In genomic region chr17:71283486-71283885, GRCh38 we compare ENCODE assay signal across 35 cellular contexts.
DNase-seq lines count a peak whose midpoint lies in the region; ATAC-seq, FAIRE-seq and TF ChIP-seq lines count a peak whose summit lies in the region.
"Had no signal": no experiment of that assay in that cellular context is flagged by ENCODE, and none has a peak within 500 bp of the region (broad histone marks: within the 10 kb centered on the region; RNA-seq: fewer than 3 reads in every experiment).

No MANE protein-coding gene starts in this region.

- H3K9me3 Mint-ChIP-seq in activated naive CD4-positive, alpha-beta T cell treated with anti-CD3 and anti-CD28 coated beads for 36 hours: peaks cover 6% of the 10 kb centered on the region

- no peaks in the 10 kb centered on the region for H3K36me3 ChIP-seq in osteoblast (ENCODE audit: insufficient read depth, low read length)
- H3K36me3 ChIP-seq: BE2C; BLaER1; BLaER1 treated with 17β-estradiol and CSF1 and Interleukin-3, amounts not matched to agents 10 nM and 100 nM had no signal

- CTCF ChIA-PET in activated naive CD4-positive, alpha-beta T cell treated with anti-CD3 and anti-CD28 coated beads for 36 hours (lab: Charles Lee): no interaction called here

- no peak overlapping the region for H3K27ac Mint-ChIP-seq in activated naive CD4-positive, alpha-beta T cell treated with anti-CD3 and anti-CD28 coated beads for 36 hours
- H3K27ac Mint-ChIP-seq: B cell; CD14-positive monocyte; CD4-positive, alpha-beta memory T cell; CD4-positive, alpha-beta T cell; CD4-positive, CD25-positive, alpha-beta regulatory T cell; CD8-positive, alpha-beta memory T cell; CD8-positive, alpha-beta T cell had no signal

- TF ChIP-seq CTCF in osteoblast (IDR thresholded peaks at IDR 0.05; ENCODE audit: extremely low read depth, low read depth, low read length): no peak

- no peaks in the 10 kb centered on the region for H3K9me3 ChIP-seq in osteoblast (ENCODE audit: low read depth, low read length)
- H3K9me3 ChIP-seq: A549; BE2C; BLaER1; BLaER1 treated with 17β-estradiol and CSF1 and Interleukin-3, amounts not matched to agents 10 nM and 100 nM; Caco-2 had no signal

- peak; percentile 52 for DNase-seq in astrocyte of the hippocampus (ENCODE audit: low read depth, low spot score)
- no peak for DNase-seq in osteoblast (ENCODE audit: insufficient read length, low spot score, missing footprints)
- no peak for DNase-seq in sciatic nerve (ENCODE audit: low spot score)
- no peak for DNase-seq in urothelium cell line (ENCODE audit: low spot score)
- DNase-seq in activated naive CD4-positive, alpha-beta T cell treated with anti-CD3 and anti-CD28 coated beads for 36 hours: no peak
- DNase-seq: 8988T; ACHN; AML-193; BE2C; C1 segment of cervical spinal cord; Caco-2; Calu3; CD4-positive, alpha-beta memory T cell; CD4-positive, alpha-beta T cell; CD4-positive, CD25-positive, alpha-beta regulatory T cell; CD8-positive, alpha-beta memory T cell; CD8-positive, alpha-beta T cell; COR-L47; DMS 273 treated with DMSO at 0.1 percent for 48 hours; DMS153; DMS53; DMS79; DMS79 treated with DMSO at 0.1 percent for 48 hours; DND-41; EL had no signal

- H3K27ac ChIP-seq in osteoblast (ENCODE audit: low read depth, low read length): no peak overlapping the region
- H3K27ac ChIP-seq: 22Rv1; A549; BLaER1; BLaER1 treated with 17β-estradiol and CSF1 and Interleukin-3, amounts not matched to agents 10 nM and 100 nM; C4-2B had no signal

- peaks cover 4% of the 10 kb centered on the region for H3K4me1 ChIP-seq in osteoblast (ENCODE audit: insufficient read depth, low read length)
- H3K4me1 ChIP-seq: A549; BE2C; BLaER1; BLaER1 treated with 17β-estradiol and CSF1 and Interleukin-3, amounts not matched to agents 10 nM and 100 nM; Caco-2 had no signal

- H3K4me1 Mint-ChIP-seq in activated naive CD4-positive, alpha-beta T cell treated with anti-CD3 and anti-CD28 coated beads for 36 hours (ENCODE audit: low read depth): no peaks in the 10 kb centered on the region
- H3K4me1 Mint-ChIP-seq: B cell; CD14-positive monocyte; CD4-positive, alpha-beta memory T cell; CD4-positive, CD25-positive, alpha-beta regulatory T cell; CD8-positive, alpha-beta memory T cell had no signal

- no peaks in the 10 kb centered on the region for H3K27me3 Mint-ChIP-seq in activated naive CD4-positive, alpha-beta T cell treated with anti-CD3 and anti-CD28 coated beads for 36 hours (ENCODE audit: low read depth)
- H3K27me3 Mint-ChIP-seq: B cell; CD4-positive, alpha-beta memory T cell; CD4-positive, alpha-beta T cell; CD4-positive, CD25-positive, alpha-beta regulatory T cell had no signal

- no peak overlapping the region for H3K4me3 ChIP-seq in osteoblast (ENCODE audit: insufficient read depth, low read length)
- H3K4me3 ChIP-seq: A549; BLaER1; BLaER1 treated with 17β-estradiol and CSF1 and Interleukin-3, amounts not matched to agents 10 nM and 100 nM had no signal

- H3K36me3 Mint-ChIP-seq in activated naive CD4-positive, alpha-beta T cell treated with anti-CD3 and anti-CD28 coated beads for 36 hours (ENCODE audit: low read depth): no peaks in the 10 kb centered on the region
- H3K36me3 Mint-ChIP-seq: CD14-positive monocyte; CD4-positive, alpha-beta memory T cell; CD4-positive, CD25-positive, alpha-beta regulatory T cell; CD8-positive, alpha-beta memory T cell; CD8-positive, alpha-beta T cell had no signal

- peak; percentile 45 for ATAC-seq in sciatic nerve
- ATAC-seq in GM21423 (IDR thresholded peaks at IDR 0.05; ENCODE audit: unreplicated experiment): no peak
- ATAC-seq: A549; CD8-positive, alpha-beta T cell had no signal

- H3K27me3 ChIP-seq in osteoblast (ENCODE audit: insufficient read depth, low read length): no peaks in the 10 kb centered on the region
- H3K27me3 ChIP-seq: BE2C; BLaER1; BLaER1 treated with 17β-estradiol and CSF1 and Interleukin-3, amounts not matched to agents 10 nM and 100 nM had no signal

- H3K4me2 ChIP-seq in osteoblast (ENCODE audit: insufficient read depth, low read length): no peak overlapping the region
- H3K4me2 ChIP-seq: A549; BLaER1; BLaER1 treated with 17β-estradiol and CSF1 and Interleukin-3, amounts not matched to agents 10 nM and 100 nM had no signal

- no peak for FAIRE-seq in urothelium cell line (lab: Jason Lieb, UNC)
- FAIRE-seq: A204.1, D721Med had no signal

- no peak overlapping the region for H3K4me3 Mint-ChIP-seq in activated naive CD4-positive, alpha-beta T cell treated with anti-CD3 and anti-CD28 coated beads for 36 hours
- H3K4me3 Mint-ChIP-seq: B cell; CD14-positive monocyte; CD4-positive, alpha-beta memory T cell; CD4-positive, alpha-beta T cell; CD4-positive, CD25-positive, alpha-beta regulatory T cell; CD8-positive, alpha-beta memory T cell; CD8-positive, alpha-beta T cell had no signal

- intact Hi-C loops in sciatic nerve (cut with DNase I): no loop called here
- intact Hi-C loops in activated naive CD4-positive, alpha-beta T cell treated with anti-CD3 and anti-CD28 coated beads for 36 hours (cut with micrococcal nuclease): no loop called here

- no peaks in the 10 kb centered on the region for H4K20me1 ChIP-seq in osteoblast (ENCODE audit: insufficient read depth, low read length)
- H4K20me1 ChIP-seq: BLaER1; BLaER1 treated with 17β-estradiol and CSF1 and Interleukin-3, amounts not matched to agents 10 nM and 100 nM had no signal

- peak overlapping the region; percentile 30 for H2AFZ ChIP-seq in osteoblast (ENCODE audit: low read length)

- no peaks in the 10 kb centered on the region for H3K79me2 ChIP-seq in osteoblast (ENCODE audit: insufficient read depth, low read length)
